In genomic region chr3:9891072-9891622, GRCh38 we compare ENCODE assay signal across 8 cellular contexts. TPM values are rescaled to one million over a fixed set of nuclear protein-coding genes. Genes with fewer than 3 reads are reported as not detected.
A peak's percentile ranks its signal among the peaks of the same experiment; 100 is the strongest.
DNase-seq lines count a peak whose midpoint lies in the region; ATAC-seq and TF ChIP-seq lines count a peak whose summit lies in the region.

No MANE protein-coding gene starts in this region.

- TF ChIP-seq CTCF in foreskin keratinocyte (conservative IDR thresholded peaks at IDR 0.05) (no peak), GM10248 (IDR thresholded peaks at IDR 0.05; ENCODE audit: control extremely low read depth, extremely low read depth, low read depth, missing control alignments) (no peak)

- no peaks in the 10 kb centered on the region for H3K27me3 Mint-ChIP-seq in T-cell

- peak overlapping the region; percentile 91 for H2AFZ ChIP-seq in GM23248

- H3K9ac ChIP-seq in GM23248: peak overlapping the region; percentile 95
- H3K9ac ChIP-seq in skeletal muscle tissue (ENCODE audit: low read depth in 1 of 3, low read length in 3 of 3): peak overlapping the region; percentile 91 to 100 (median 99)

- peaks cover 35% of the 10 kb centered on the region for H3K79me2 ChIP-seq in GM23248 (ENCODE audit: insufficient read depth)

- DNase-seq in GM23248 (no peak), T-cell (no peak), foreskin keratinocyte (no peak), DMS53 treated with DMSO at 0.1 percent for 48 hours (lab: John Stamatoyannopoulos, UW; ENCODE audit: unreplicated experiment) (no peak), AG08395 (ENCODE audit: low spot score) (no peak), GM10248 (ENCODE audit: extremely low spot score) (no peak)

- peak overlapping the region; percentile 94 to 96 (median 96) for H3K4me3 Mint-ChIP-seq in T-cell

- CTCF ChIA-PET in T-cell (lab: Charles Lee) (interaction anchor here in 1 of 2 donors (0.7 to 1.9 kb wide), 8 partner anchors 22 to 323 kb away, joined by 3 to 9 read pairs (median 4); partner anchors contain the start of genes ARPC4 and TADA3), GM10248 (lab: Yijun Ruan, JAX) (interaction anchor here (0.8 to 2.7 kb wide), 8 partner anchors 9 to 43 kb away, joined by 3 to 12 read pairs (median 4); partner anchors contain the start of genes CIDEC and CRELD1)

- peaks cover 23% of the 10 kb centered on the region for H3K36me3 Mint-ChIP-seq in T-cell

- H3K27me3 ChIP-seq in GM23248 (replicated peaks; ENCODE audit: insufficient read depth) (no peaks in the 10 kb centered on the region), foreskin keratinocyte (no peaks in the 10 kb centered on the region), skeletal muscle tissue (ENCODE audit: control insufficient read depth in 3 of 3, insufficient read depth in 3 of 3, low read length in 3 of 3) (no peaks in the 10 kb centered on the region)

- in situ Hi-C loops in GM23248 (cut with MboI): no loop called here

- peak overlapping the region; percentile 64 for H3K27ac ChIP-seq in GM23248
- H3K27ac ChIP-seq in foreskin keratinocyte: peak overlapping the region; percentile 90
- H3K27ac ChIP-seq in skeletal muscle tissue (ENCODE audit: low read depth, low read length): peak overlapping the region; percentile 90

- peaks cover 24% of the 10 kb centered on the region for H3F3A ChIP-seq in GM23248 (ENCODE audit: insufficient read depth)

- H3K4me2 ChIP-seq in GM23248 (ENCODE audit: unreplicated experiment): peak overlapping the region; percentile 83

- H3K27ac Mint-ChIP-seq in T-cell: peak overlapping the region; percentile 95 to 98

- POLR2A ChIA-PET in T-cell (lab: Charles Lee): interaction anchor here (0.6 to 2.5 kb wide), 9 partner anchors 42 to 300 kb away, joined by 3 to 14 read pairs (median 4); partner anchors contain the start of genes ARPC4 (in 2 of the 2), CRELD1 (in 2 of the 2) and TADA3 (in 2 of the 2)
- POLR2A ChIA-PET in GM10248 (lab: Yijun Ruan, JAX): no interaction called here

- H3K36me3 ChIP-seq in GM23248 (ENCODE audit: low read depth) (peaks cover 14% of the 10 kb centered on the region), skeletal muscle tissue (ENCODE audit: control insufficient read depth in 3 of 3, insufficient read depth in 3 of 3, low read length in 3 of 3) (peaks cover 6 to 17% (median 8%) of the 10 kb centered on the region in 3 donors)

- H3K4me3 ChIP-seq in GM23248: peak overlapping the region; percentile 83
- H3K4me3 ChIP-seq in skeletal muscle tissue (ENCODE audit: low read length in 3 of 3): peak overlapping the region; percentile 78 to 96 (median 93)

- no peaks in the 10 kb centered on the region for H3K9me2 ChIP-seq in GM23248 (ENCODE audit: insufficient read depth)

- ATAC-seq in T-cell (replicated peaks in 1 of 4) (no peak), foreskin keratinocyte (no peak), GM19351 (IDR thresholded peaks at IDR 0.05; ENCODE audit: unreplicated experiment) (no peak)

- no peaks in the 10 kb centered on the region for H3K9me3 Mint-ChIP-seq in T-cell

- no peaks in the 10 kb centered on the region for H4K20me1 ChIP-seq in GM23248 (ENCODE audit: insufficient read depth)

- 6 to 8% methylated on average over 12 of the region's 12 CpGs for WGBS in GM23248 (ENCODE audit: low coverage in 1 of 2, low lambda C conversion rate in 2 of 2, missing lambda C conversion rate in 2 of 2), 2 experiments

- peaks cover 40 to 47% (median 41%) of the 10 kb centered on the region in 3 donors for H3K4me1 Mint-ChIP-seq in T-cell

- H3K9me3 ChIP-seq in GM23248 (ENCODE audit: low read depth) (no peaks in the 10 kb centered on the region), skeletal muscle tissue (ENCODE audit: control insufficient read depth in 3 of 3, low read length in 3 of 3) (no peaks in the 10 kb centered on the region)

- H3K4me1 ChIP-seq in GM23248 (ENCODE audit: insufficient read depth) (peaks cover 12% of the 10 kb centered on the region), foreskin keratinocyte (peaks cover 17% of the 10 kb centered on the region), skeletal muscle tissue (ENCODE audit: control insufficient read depth in 3 of 3, insufficient read depth in 3 of 3, low read length in 3 of 3) (peaks cover 3 to 7% (median 3%) of the 10 kb centered on the region in 3 donors)

RNA-seq across cellular contexts. Expression of gene JAGN1, which starts 0.7 kb away (rescaled TPM):
- 32.9 and 35.7 TPM in 2 replicates for total RNA-seq in GM23248 (2014; rRNA removed; shearing (Covaris generic))
- polyA plus RNA-seq in GM23248 (2016; fragmentation: Nextera tagmentation; extraction: Ambion mirVana) (45.3 and 46.8 TPM in 2 replicates), foreskin keratinocyte (48.2 and 56.5 TPM in 2 replicates)
- total RNA-seq in T-cell (10 to 100 TPM; 16.9 to 28.6 (median 23.7) TPM), foreskin keratinocyte (27.8 and 34.2 TPM in 2 replicates), skeletal muscle tissue (35.0 TPM)

RNA-seq across cellular contexts. Expression of gene CIDEC, which starts 11.1 kb away (rescaled TPM):
- not detected in 2 replicates for total RNA-seq in GM23248 (2014; rRNA removed; shearing (Covaris generic))
- polyA plus RNA-seq in GM23248 (2016; fragmentation: Nextera tagmentation; extraction: Ambion mirVana) (not detected in 2 replicates), foreskin keratinocyte (0.07 and 0.08 TPM in 2 replicates)
- total RNA-seq in T-cell (under 1 TPM in 1 of 5 donors, not detected in 4; 0.66 TPM), foreskin keratinocyte (0.14 TPM in 1 of 2 replicates, not detected in the other), skeletal muscle tissue (9.4 TPM)

RNA-seq across cellular contexts. Expression of gene IL17RE, which starts 11.5 kb away (rescaled TPM):
- total RNA-seq in GM23248 (2014; rRNA removed; shearing (Covaris generic)): 0.51 and 5.5 TPM in 2 replicates
- polyA plus RNA-seq in GM23248 (2016; fragmentation: Nextera tagmentation; extraction: Ambion mirVana): 0.24 and 0.27 TPM in 2 replicates
- 1 to 10 TPM in 4 of 5 donors, under 1 TPM in 1; 0.68 to 5.1 (median 1.9) TPM for total RNA-seq in T-cell
- 11.4 and 12.8 TPM in 2 replicates for total RNA-seq in foreskin keratinocyte
- 8.1 and 9.9 TPM in 2 replicates for polyA plus RNA-seq in foreskin keratinocyte
- total RNA-seq in skeletal muscle tissue: not detected

RNA-seq across cellular contexts. Expression of gene IL17RC, which starts 25.8 kb away (rescaled TPM):
- 41.8 and 49.4 TPM in 2 replicates for total RNA-seq in GM23248 (2014; rRNA removed; shearing (Covaris generic))
- 20.5 and 25.3 TPM in 2 replicates for polyA plus RNA-seq in GM23248 (2016; fragmentation: Nextera tagmentation; extraction: Ambion mirVana)
- 1 to 10 TPM in 2 of 5 donors, under 1 TPM in 3; 0.54 to 1.2 (median 0.80) TPM for total RNA-seq in T-cell
- 22.4 and 25.9 TPM in 2 replicates for total RNA-seq in foreskin keratinocyte
- 19.5 and 21.8 TPM in 2 replicates for polyA plus RNA-seq in foreskin keratinocyte
- 12.5 TPM for total RNA-seq in skeletal muscle tissue

RNA-seq across cellular contexts. Expression of gene CRELD1, which starts 42.5 kb away (rescaled TPM):
- total RNA-seq in GM23248 (2014; rRNA removed; shearing (Covaris generic)): 18.2 and 29.5 TPM in 2 replicates
- polyA plus RNA-seq in GM23248 (2016; fragmentation: Nextera tagmentation; extraction: Ambion mirVana): 19.2 and 19.9 TPM in 2 replicates
- total RNA-seq in T-cell: 10 to 100 TPM; 23.0 to 55.2 (median 48.0) TPM
- 7.9 and 11.3 TPM in 2 replicates for total RNA-seq in foreskin keratinocyte
- 8.5 and 12.5 TPM in 2 replicates for polyA plus RNA-seq in foreskin keratinocyte
- 12.0 TPM for total RNA-seq in skeletal muscle tissue
